In the genomic region with DNA sequence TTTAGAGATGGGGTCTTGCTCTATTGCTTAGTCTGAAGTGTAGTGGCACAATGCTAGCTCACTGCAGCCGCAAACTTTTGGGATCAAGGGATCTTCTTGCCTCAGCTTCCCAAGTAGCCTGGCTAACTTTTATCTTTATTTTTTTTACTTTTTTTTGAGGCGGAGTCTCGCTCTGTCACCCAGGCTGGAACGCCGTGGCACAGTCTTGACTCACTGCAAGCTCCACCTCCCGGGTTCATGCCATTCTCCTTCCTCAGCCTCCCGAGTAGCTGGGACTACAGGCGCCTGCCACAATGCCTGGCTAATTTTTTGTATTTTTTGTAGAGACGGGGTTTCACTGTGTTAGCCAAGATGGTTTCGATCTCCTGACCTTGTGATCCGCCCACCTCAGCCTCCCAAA, we compare ENCODE assay signal across 7 cellular contexts. TPM values are rescaled to one million over a fixed set of nuclear protein-coding genes. Genes with fewer than 3 reads are reported as not detected.
"Had no signal": no experiment of that assay in that cellular context is flagged by ENCODE, and none has a peak within 500 bp of the region (broad histone marks: within the 10 kb centered on the region; RNA-seq: fewer than 3 reads in every experiment).

No MANE protein-coding gene starts in this region.

RNA-seq across cellular contexts. Expression of a gene that starts 47.4 kb away (rescaled TPM):
- total RNA-seq: dermis blood vessel endothelial cell, endothelial cell of umbilical vein, gastroesophageal sphincter, hepatocyte, left ventricle myocardium inferior had no signal
- polyA plus RNA-seq: endothelial cell of umbilical vein, hepatocyte, immature natural killer cell, mammary epithelial cell had no signal
